10 cellular contexts compared by ENCODE assay signal in genomic region chr19:54248016-54248601, GRCh38. TPM values are rescaled to one million over a fixed set of nuclear protein-coding genes. Genes with fewer than 3 reads are reported as not detected.
DNase-seq lines count a peak whose midpoint lies in the region; ATAC-seq, FAIRE-seq and TF ChIP-seq lines count a peak whose summit lies in the region.
"Had no signal": no experiment of that assay in that cellular context is flagged by ENCODE, and none has a peak within 500 bp of the region (broad histone marks: within the 10 kb centered on the region; RNA-seq: fewer than 3 reads in every experiment).

No MANE protein-coding gene starts in this region.

- H3K4me1 ChIP-seq in tibial artery: no peaks in the 10 kb centered on the region

- no peaks in the 10 kb centered on the region for H3K9me3 ChIP-seq in tibial artery

- no peak for FAIRE-seq in D721Med (lab: Jason Lieb, UNC)

- intact Hi-C loops in tibial artery (cut with DNase I; ENCODE audit: low total_unique reads): no loop called here

- DNase-seq in activated CD8-positive, alpha-beta memory T cell treated with anti-CD3 and anti-CD28 coated beads, Interleukin-2, amount 50 U/mL, for 24 hours (ENCODE audit: extremely low read depth): peak; percentile 30
- DNase-seq in activated CD8-positive, alpha-beta memory T cell treated with anti-CD3 and anti-CD28 coated beads for 24 hours: no peak
- DNase-seq in activated T-helper 9 cell treated with anti-CD3 and anti-CD28 coated beads, Interleukin-2, amount 50 U/mL, for 16 hours (ENCODE audit: low read depth): peak; percentile 9
- peak; percentile 46 to 83 for DNase-seq in lung microvascular endothelial cell (ENCODE audit: low read depth in 2 of 2)
- DNase-seq in tibial artery: peak; percentile 48 to 73
- DNase-seq in NCI-H1694 (lab: John Stamatoyannopoulos, UW): no peak
- DNase-seq in D721Med (ENCODE audit: insufficient read length, low spot score): no peak
- DNase-seq: PC-9 had no signal

- H3K36me3 ChIP-seq in tibial artery: no peaks in the 10 kb centered on the region

- no peak overlapping the region for H3K4me3 ChIP-seq in tibial artery
- H3K4me3 ChIP-seq: PC-9 had no signal

- peaks cover 0 to 16% of the 10 kb centered on the region in 2 donors for H3K27me3 ChIP-seq in tibial artery

- no peak for ATAC-seq in GM18502 (IDR thresholded peaks at IDR 0.05; ENCODE audit: poor library complexity, unreplicated experiment)

- TF ChIP-seq CTCF in tibial artery (IDR thresholded peaks at IDR 0.05) (no peak), D721Med (IDR thresholded peaks at IDR 0.05; ENCODE audit: insufficient read depth, missing control alignments) (no peak)

- H3K27ac ChIP-seq in tibial artery: no peak overlapping the region
- H3K27ac ChIP-seq: PC-9 had no signal

RNA-seq across cellular contexts. Expression of gene LILRA6, which starts 5.5 kb away (rescaled TPM):
- not detected in 2 replicates for total RNA-seq in lung microvascular endothelial cell
- total RNA-seq: PC-9, progenitor cell of endocrine pancreas had no signal

RNA-seq across cellular contexts. Expression of gene LILRB5, which starts 9.0 kb away (rescaled TPM):
- total RNA-seq in lung microvascular endothelial cell: not detected in 2 replicates
- total RNA-seq: PC-9, progenitor cell of endocrine pancreas had no signal

RNA-seq across cellular contexts. Expression of gene LILRB3, which starts 25.3 kb away (rescaled TPM):
- not detected in 2 replicates for total RNA-seq in lung microvascular endothelial cell
- total RNA-seq: PC-9 had no signal

RNA-seq across cellular contexts. Expression of gene LILRB2, which starts 32.8 kb away (rescaled TPM):
- total RNA-seq in lung microvascular endothelial cell: not detected in 2 replicates
- total RNA-seq: PC-9, progenitor cell of endocrine pancreas had no signal

RNA-seq across cellular contexts. Expression of gene RPS9, which starts 47.5 kb away (rescaled TPM):
- 2,773 and 3,236 TPM in 2 replicates for total RNA-seq in lung microvascular endothelial cell

Comparison
In these comparisons a context has a peak if more than half of its experiments do, and no peak if none do; other contexts are left out.
1. DNase-seq: peak in activated CD8-positive, alpha-beta memory T cell treated with anti-CD3 and anti-CD28 coated beads, Interleukin-2, amount 50 U/mL, for 24 hours (single experiment), activated T-helper 9 cell treated with anti-CD3 and anti-CD28 coated beads, Interleukin-2, amount 50 U/mL, for 16 hours (single experiment), lung microvascular endothelial cell (2 of 2) and tibial artery (2 of 2); none in activated CD8-positive, alpha-beta memory T cell treated with anti-CD3 and anti-CD28 coated beads for 24 hours (single experiment), NCI-H1694 (single experiment) and D721Med (single experiment).